ENCODE assay signal across 1 cellular context in the genomic region with DNA sequence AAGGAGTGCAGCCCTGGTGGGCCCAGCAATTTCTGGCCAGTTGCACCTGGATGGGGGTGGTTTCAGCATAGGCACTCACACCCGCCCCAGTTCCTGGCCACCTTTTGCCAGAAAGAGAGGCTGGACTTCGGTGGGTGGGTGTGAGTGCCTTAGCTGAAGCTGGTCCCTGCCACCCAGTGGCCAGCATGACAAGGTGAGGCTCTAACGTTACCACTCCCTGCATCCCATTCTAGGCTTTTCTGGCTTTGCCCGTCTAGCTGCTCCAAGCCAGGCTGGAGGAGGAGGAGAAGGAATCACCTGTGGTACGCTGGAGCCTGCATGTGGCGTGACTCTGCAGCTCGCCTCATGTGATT. TPM values are rescaled to one million over a fixed set of nuclear protein-coding genes. Genes with fewer than 3 reads are reported as not detected.
"Had no signal": no experiment of that assay in that cellular context is flagged by ENCODE, and none has a peak within 500 bp of the region (broad histone marks: within the 10 kb centered on the region; RNA-seq: fewer than 3 reads in every experiment).

No MANE protein-coding gene starts in this region.

RNA-seq across cellular contexts. Expression of gene CCDC74A, which starts 17.1 kb away (rescaled TPM):
- polyA plus RNA-seq: IgD-negative memory B cell had no signal
